Comparison of ENCODE assay signal across 9 cellular contexts in genomic region chr12:119179335-119180021, GRCh38. TPM values are rescaled to one million over a fixed set of nuclear protein-coding genes. Genes with fewer than 3 reads are reported as not detected.
DNase-seq lines count a peak whose midpoint lies in the region; ATAC-seq and TF ChIP-seq lines count a peak whose summit lies in the region.
"Had no signal": no experiment of that assay in that cellular context is flagged by ENCODE, and none has a peak within 500 bp of the region (broad histone marks: within the 10 kb centered on the region; RNA-seq: fewer than 3 reads in every experiment).

No MANE protein-coding gene starts in this region.

- no peak overlapping the region for H4K5ac ChIP-seq in H9 (ENCODE audit: insufficient read length, low read depth, low read length)

- WGBS in H9 (ENCODE audit: extremely low coverage, insufficient read length, low lambda C conversion rate), result no CpG with 5 or more reads among the region's 18 CpGs
- 27% methylated on average over 18 of the region's 18 CpGs for WGBS in smooth muscle cell (ENCODE audit: low lambda C conversion rate)

- peak overlapping the region; percentile 46 for H3K18ac ChIP-seq in H9 (ENCODE audit: insufficient read length, low read depth, low read length)

- no peak overlapping the region for H3K9ac ChIP-seq in H9 (ENCODE audit: extremely low read depth, insufficient read length, low read length)
- H3K9ac ChIP-seq in iPS-15b (ENCODE audit: low read depth, low read length), result peak overlapping the region; percentile 29
- H3K9ac ChIP-seq in smooth muscle cell (ENCODE audit: low read depth), result peak overlapping the region; percentile 93

- H2BK12ac ChIP-seq in H9 (ENCODE audit: insufficient read length, low read depth, low read length), result peak overlapping the region; percentile 43

- H2BK15ac ChIP-seq in H9 (ENCODE audit: low read depth, low read length), result no peak overlapping the region

- H3K4me1 Mint-ChIP-seq in H9, result peaks cover 49 to 59% of the 10 kb centered on the region in 2 experiments

- no peak overlapping the region for H2AFZ ChIP-seq in H9 (ENCODE audit: low read length)
- H2AFZ ChIP-seq in smooth muscle cell (ENCODE audit: low read depth), result no peak overlapping the region

- H3K27ac Mint-ChIP-seq in H9, result peak overlapping the region in 2 of 3 experiments; percentile 78 to 90; a peak in 4 of 7 replicates

- no peak overlapping the region for H4K8ac ChIP-seq in H9 (replicated peaks; ENCODE audit: insufficient read length, low read depth, low read length)

- no peak overlapping the region for H3K4ac ChIP-seq in H9 (ENCODE audit: low read depth, low read length)

- H3K79me2 ChIP-seq in H9 (ENCODE audit: insufficient read depth, low read length), result no peaks in the 10 kb centered on the region
- H3K79me2 ChIP-seq in smooth muscle cell (ENCODE audit: low read depth), result peaks cover 21% of the 10 kb centered on the region

- DNase-seq in H9 (peak; percentile 80), smooth muscle cell (lab: John Stamatoyannopoulos, UW; ENCODE audit: unreplicated experiment) (no peak)
- DNase-seq in activated CD4-positive, CD25-positive, alpha-beta regulatory T cell (lab: John Stamatoyannopoulos, UW), result no peak
- no peak for DNase-seq in activated T-cell treated with anti-CD3 and anti-CD28 coated beads, Interleukin-2, amount 50 U/mL, for 48 hours
- DNase-seq: activated CD8-positive, alpha-beta memory T cell treated with anti-CD3 and anti-CD28 coated beads, Interleukin-2, amount 50 U/mL, for 48 hours had no signal

- H3K36me3 ChIP-seq in iPS-15b (ENCODE audit: control insufficient read depth, insufficient read depth, low read length) (no peaks in the 10 kb centered on the region), smooth muscle cell (ENCODE audit: low read depth) (no peaks in the 10 kb centered on the region)

- H3T11ph ChIP-seq in H9 (ENCODE audit: low read length), result no peak overlapping the region

- no peak for TF ChIP-seq CTCF in H9 (conservative IDR thresholded peaks at IDR 0.05)
- TF ChIP-seq CTCF in smooth muscle cell (IDR thresholded peaks at IDR 0.05; ENCODE audit: borderline replicate concordance, insufficient read depth, poor library complexity, severe bottlenecking), result no peak

- no peak for ATAC-seq in HG02852 (IDR thresholded peaks at IDR 0.05; ENCODE audit: unreplicated experiment)
- ATAC-seq in GM21737 (IDR thresholded peaks at IDR 0.05; ENCODE audit: unreplicated experiment), result no peak

- H3K4me3 ChIP-seq in iPS-15b (ENCODE audit: low read depth, low read length), result peak overlapping the region; percentile 41
- peak overlapping the region; percentile 53 for H3K4me3 ChIP-seq in smooth muscle cell

- H3K4me2 ChIP-seq in H9 (ENCODE audit: insufficient read depth, insufficient read length, low read length) (peak overlapping the region; percentile 52), smooth muscle cell (peak overlapping the region; percentile 88)

- no peak overlapping the region for H3K56ac ChIP-seq in H9 (ENCODE audit: insufficient read length, low read depth, low read length)

- H2BK20ac ChIP-seq in H9 (ENCODE audit: low read depth, low read length, poor library complexity, severe bottlenecking), result no peak overlapping the region

- H3K9me3 ChIP-seq in H9 (ENCODE audit: control insufficient read depth, low read depth, low read length) (no peaks in the 10 kb centered on the region), iPS-15b (ENCODE audit: control insufficient read depth, insufficient read depth, low read length) (no peaks in the 10 kb centered on the region), smooth muscle cell (replicated peaks; ENCODE audit: low read depth) (no peaks in the 10 kb centered on the region)

- H3K9me3 Mint-ChIP-seq in H9, result no peaks in the 10 kb centered on the region

- H3K4me1 ChIP-seq in H9 (ENCODE audit: insufficient read depth, low read length) (peaks cover 3% of the 10 kb centered on the region; the same call in 1 of the 2 replicates), iPS-15b (ENCODE audit: control insufficient read depth, insufficient read depth, low read length) (peaks cover 26% of the 10 kb centered on the region), smooth muscle cell (ENCODE audit: low read depth) (peaks cover 15% of the 10 kb centered on the region)

- no peak overlapping the region for H2BK120ac ChIP-seq in H9 (ENCODE audit: low read depth, low read length, poor library complexity, severe bottlenecking)

- H3K27ac ChIP-seq in H9 (ENCODE audit: insufficient read length, low read depth, low read length) (no peak overlapping the region), angular gyrus (ENCODE audit: low read depth, low read length) (peak overlapping the region; percentile 89), smooth muscle cell (ENCODE audit: low read depth) (peak overlapping the region; percentile 95)

- H3K79me1 ChIP-seq in H9 (ENCODE audit: insufficient read depth, low read depth, low read length, poor library complexity, severe bottlenecking), result no peaks in the 10 kb centered on the region

- H3K23ac ChIP-seq in H9 (ENCODE audit: insufficient read length, low read depth, low read length), result no peak overlapping the region

- H3K27me3 Mint-ChIP-seq in H9 (ENCODE audit: low read depth), result peaks cover 5% of the 10 kb centered on the region

- no peak overlapping the region for H2AK5ac ChIP-seq in H9 (ENCODE audit: insufficient read length, low read length)

- H3K36me3 Mint-ChIP-seq in H9 (ENCODE audit: insufficient read depth in 1 of 3, low read depth in 3 of 3), result no peaks in the 10 kb centered on the region

- H3K14ac ChIP-seq in H9 (ENCODE audit: insufficient read depth, low read length), result peak overlapping the region; percentile 50; the same call in 1 of the 2 replicates

- no peak overlapping the region for H2BK5ac ChIP-seq in H9 (ENCODE audit: insufficient read length, low read length)

- H3K23me2 ChIP-seq in H9 (ENCODE audit: insufficient read length, low read depth, low read length, poor library complexity, severe bottlenecking), result peaks cover 6% of the 10 kb centered on the region

- H3K4me3 Mint-ChIP-seq in H9, result peak overlapping the region; percentile 24 to 70

- H4K91ac ChIP-seq in H9 (ENCODE audit: insufficient read length, low read depth, low read length), result no peak overlapping the region

- H3K27me3 ChIP-seq in H9 (ENCODE audit: insufficient read depth, low read length) (no peaks in the 10 kb centered on the region), iPS-15b (ENCODE audit: control insufficient read depth, insufficient read depth, low read length) (no peaks in the 10 kb centered on the region), smooth muscle cell (ENCODE audit: low read depth) (no peaks in the 10 kb centered on the region)

- peaks cover 25% of the 10 kb centered on the region for H3F3A ChIP-seq in smooth muscle cell (ENCODE audit: low read depth)

- no peaks in the 10 kb centered on the region for H4K20me1 ChIP-seq in H9 (ENCODE audit: control insufficient read depth, insufficient read depth, insufficient read length)
- H4K20me1 ChIP-seq in smooth muscle cell (ENCODE audit: low read depth), result peaks cover 39% of the 10 kb centered on the region

RNA-seq across cellular contexts. Expression of gene HSPB8, which starts 0.7 kb away (rescaled TPM):
- total RNA-seq in H9 (2021) (3.0 and 3.2 TPM in 2 replicates), smooth muscle cell (73.8 and 103 TPM in 2 replicates)
- 38.4 and 78.8 TPM in 2 replicates for polyA plus RNA-seq in smooth muscle cell

Comparison
In these comparisons a context has a peak if more than half of its experiments do, and no peak if none do; other contexts are left out.
1. RNA of gene HSPB8, which starts 0.7 kb away (total RNA-seq): 73.8 to 103 TPM in smooth muscle cell; 3.0 to 3.2 TPM in H9; every median in the first group is over 10 times any median in the second.